29 cellular contexts compared by ENCODE assay signal in the genomic region with DNA sequence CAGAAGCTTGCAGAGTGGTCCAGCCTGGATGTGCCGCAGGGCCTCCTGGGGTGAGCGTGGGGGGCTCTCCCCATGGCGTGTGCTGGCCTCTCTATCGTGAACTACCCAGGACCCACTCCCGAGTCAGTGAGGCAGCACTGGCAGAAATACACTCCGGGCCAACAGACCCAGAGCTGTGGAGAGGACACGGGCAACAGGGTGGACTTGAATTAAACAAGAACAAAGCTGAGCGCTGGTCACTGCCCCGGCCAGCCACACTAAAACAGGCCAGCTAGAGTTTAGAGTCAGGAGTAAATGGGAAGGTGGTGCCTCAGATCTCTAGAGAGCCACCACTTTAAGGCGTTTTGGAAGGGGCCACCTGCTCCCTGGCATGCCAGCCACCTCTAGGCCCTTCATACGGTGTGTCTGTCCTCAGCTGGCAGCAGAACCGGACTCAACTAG.
A peak's percentile ranks its signal among the peaks of the same experiment; 100 is the strongest.
DNase-seq lines count a peak whose midpoint lies in the region; ATAC-seq and TF ChIP-seq lines count a peak whose summit lies in the region.
"Had no signal": no experiment of that assay in that cellular context is flagged by ENCODE, and none has a peak within 500 bp of the region (broad histone marks: within the 10 kb centered on the region; RNA-seq: fewer than 3 reads in every experiment).

No MANE protein-coding gene starts in this region.

- peak overlapping the region; percentile 37 for H2BK15ac ChIP-seq in neuronal stem cell (ENCODE audit: low read length)

- H3K79me1 ChIP-seq in neuronal stem cell (ENCODE audit: low read depth, low read length) = no peaks in the 10 kb centered on the region

- no peaks in the 10 kb centered on the region for H3K36me3 ChIP-seq in CD8-positive, alpha-beta memory T cell (ENCODE audit: insufficient read depth, low read length)
- no peaks in the 10 kb centered on the region for H3K36me3 ChIP-seq in neuronal stem cell (replicated peaks in 1 of 2; ENCODE audit: control insufficient read depth in 2 of 2, insufficient read depth in 2 of 2, low read length in 2 of 2)
- H3K36me3 ChIP-seq in esophagus muscularis mucosa = no peaks in the 10 kb centered on the region
- H3K36me3 ChIP-seq: BLaER1 treated with 17β-estradiol and CSF1 and Interleukin-3, amounts not matched to agents 10 nM and 100 nM; esophagus squamous epithelium; heart left ventricle had no signal

- peak overlapping the region; percentile 80 for H3K18ac ChIP-seq in neuronal stem cell (ENCODE audit: low read length)

- WGBS in neuronal stem cell (ENCODE audit: extremely low coverage in 2 of 2, insufficient read length in 2 of 2, insufficient replicate concordance in 1 of 2), 2 donors = no CpG with 5 or more reads among the region's 12 CpGs
- WGBS in esophagus muscularis mucosa = 89% methylated on average over 3 of the region's 12 CpGs

- H3K36me3 Mint-ChIP-seq in CD4-positive, alpha-beta T cell (ENCODE audit: low read depth) = peaks cover 5% of the 10 kb centered on the region
- H3K36me3 Mint-ChIP-seq in CD8-positive, alpha-beta memory T cell = peaks cover 0 to 26% (median 5%) of the 10 kb centered on the region in 3 donors
- H3K36me3 Mint-ChIP-seq: mesothelial cell of epicardium had no signal

- H3K4me3 ChIP-seq in CD8-positive, alpha-beta memory T cell (ENCODE audit: low read length) = no peak overlapping the region
- H3K4me3 ChIP-seq in coronary artery = no peak overlapping the region
- no peak overlapping the region for H3K4me3 ChIP-seq in neuronal stem cell (ENCODE audit: low read length in 2 of 2)
- H3K4me3 ChIP-seq in esophagus muscularis mucosa = no peak overlapping the region
- H3K4me3 ChIP-seq: BLaER1 treated with 17β-estradiol and CSF1 and Interleukin-3, amounts not matched to agents 10 nM and 100 nM; esophagus squamous epithelium; heart left ventricle had no signal

- peaks cover 49% of the 10 kb centered on the region for H3K4me1 Mint-ChIP-seq in CD4-positive, alpha-beta T cell (ENCODE audit: low read depth)
- peaks cover 60 to 91% (median 63%) of the 10 kb centered on the region in 3 donors for H3K4me1 Mint-ChIP-seq in CD8-positive, alpha-beta memory T cell
- H3K4me1 Mint-ChIP-seq: mesothelial cell of epicardium had no signal

- no peak overlapping the region for H2BK120ac ChIP-seq in neuronal stem cell (ENCODE audit: low read depth, low read length)

- H3K27me3 ChIP-seq in CD4-positive, alpha-beta T cell (ENCODE audit: control insufficient read depth, insufficient read depth, low read length) = no peaks in the 10 kb centered on the region
- H3K27me3 ChIP-seq in CD8-positive, alpha-beta memory T cell (ENCODE audit: insufficient read depth, low read length, poor library complexity, severe bottlenecking) = no peaks in the 10 kb centered on the region
- H3K27me3 ChIP-seq in neuronal stem cell (ENCODE audit: control insufficient read depth in 3 of 3, insufficient read depth in 3 of 3, low read depth in 1 of 3, low read length in 3 of 3) (peaks cover 4 to 29% (median 14%) of the 10 kb centered on the region in 3 experiments), esophagus muscularis mucosa (peaks cover 0 to 19% (median 8%) of the 10 kb centered on the region in 4 donors)
- H3K27me3 ChIP-seq: BLaER1 treated with 17β-estradiol and CSF1 and Interleukin-3, amounts not matched to agents 10 nM and 100 nM had no signal

- intact Hi-C loops in CD4-positive, alpha-beta T cell (cut with DNase I, micrococcal nuclease) = no loop called here
- intact Hi-C loops in esophagus muscularis mucosa (cut with DNase I) = no loop called here

- no peak for TF ChIP-seq EP300 in esophagus muscularis mucosa (IDR thresholded peaks at IDR 0.05)

- H2BK12ac ChIP-seq in neuronal stem cell (ENCODE audit: low read length) = no peak overlapping the region

- H3K9ac ChIP-seq in neuronal stem cell (ENCODE audit: low read depth, low read length, poor library complexity) = peak overlapping the region; percentile 21
- H3K9ac ChIP-seq: BLaER1 treated with 17β-estradiol and CSF1 and Interleukin-3, amounts not matched to agents 10 nM and 100 nM had no signal

- TF ChIP-seq CTCF in CD4-positive, alpha-beta T cell (IDR thresholded peaks at IDR 0.05) = no peak
- TF ChIP-seq CTCF in coronary artery (IDR thresholded peaks at IDR 0.05) = no peak
- no peak for TF ChIP-seq CTCF in esophagus muscularis mucosa (IDR thresholded peaks at IDR 0.05)

- H3K4ac ChIP-seq in neuronal stem cell (ENCODE audit: low read length) = no peak overlapping the region

- no peak for TF ChIP-seq POLR2A in esophagus muscularis mucosa (IDR thresholded peaks at IDR 0.05; ENCODE audit: low read depth)

- no peak overlapping the region for H2AFZ ChIP-seq in neuronal stem cell (ENCODE audit: low read length)

- POLR2A ChIA-PET in CD4-positive, alpha-beta T cell (lab: Charles Lee) = interaction anchor here (1.6 to 8.7 kb wide), 2 partner anchors 9 to 41 kb away, joined by 4 to 105 read pairs; no protein-coding TSS in a partner anchor
- POLR2A ChIA-PET in CD8-positive, alpha-beta memory T cell (lab: Charles Lee) = interaction anchor here (0.5 to 1.5 kb wide), 4 partner anchors 38 to 489 kb away, joined by 4 to 7 read pairs (median 4); no protein-coding TSS in a partner anchor

- DNase-seq in CD4-positive, alpha-beta T cell = no peak
- DNase-seq in CD8-positive, alpha-beta memory T cell = no peak
- peak; percentile 58 for DNase-seq in coronary artery (ENCODE audit: low spot score)
- DNase-seq in neuronal stem cell (ENCODE audit: low spot score) = no peak
- no peak for DNase-seq in esophagus muscularis mucosa (ENCODE audit: extremely low spot score)
- no peak for DNase-seq in superior temporal gyrus (ENCODE audit: extremely low spot score)
- DNase-seq in T-helper 9 cell = no peak
- DNase-seq: activated CD4-positive, alpha-beta memory T cell treated with anti-CD3 and anti-CD28 coated beads for 36 hours; activated CD4-positive, alpha-beta T cell treated with anti-CD3 and anti-CD28 coated beads for 1 hour; activated gamma-delta T cell treated with Interleukin-2 at 50 U/mL for 16 hours; Calu3; caudate nucleus; dermis blood vessel endothelial cell; DMS79 treated with DMSO at 0.1 percent for 48 hours; esophagus squamous epithelium; foreskin melanocyte; GF-D8; heart left ventricle; NCI-H1092 treated with DMSO at 0.1 percent for 48 hours; NCI-H187; NCI-H2171; NCI-H510A treated with DMSO at 0.1 percent for 48 hours; RPMI8226; stimulated activated CD4-positive, alpha-beta T cell treated with anti-CD3 and anti-CD28 coated beads, Interleukin-15, amount 100 ng/mL, for 24 hours; stimulated activated CD4-positive, alpha-beta T cell treated with anti-CD3 and anti-CD28 coated beads, Interleukin-4, amount 100 ng/mL, for 4 hours had no signal

- no peak overlapping the region for H3K23ac ChIP-seq in neuronal stem cell (ENCODE audit: low read depth, low read length, poor library complexity)

- no peak overlapping the region for H3K27ac ChIP-seq in CD4-positive, alpha-beta T cell (ENCODE audit: low read depth, low read length)
- H3K27ac ChIP-seq in CD8-positive, alpha-beta memory T cell (ENCODE audit: low read depth, low read length) = no peak overlapping the region
- H3K27ac ChIP-seq in coronary artery = no peak overlapping the region
- no peak overlapping the region for H3K27ac ChIP-seq in neuronal stem cell (replicated peaks; ENCODE audit: low read length)
- H3K27ac ChIP-seq in esophagus muscularis mucosa (replicated peaks in 1 of 4) = no peak overlapping the region
- H3K27ac ChIP-seq: BLaER1 treated with 17β-estradiol and CSF1 and Interleukin-3, amounts not matched to agents 10 nM and 100 nM; esophagus squamous epithelium; heart left ventricle had no signal

- H4K8ac ChIP-seq in neuronal stem cell (ENCODE audit: low read depth, low read length) = no peak overlapping the region

- H3K27ac Mint-ChIP-seq in CD4-positive, alpha-beta T cell = peak overlapping the region; percentile 62
- H3K27ac Mint-ChIP-seq in CD8-positive, alpha-beta memory T cell = peak overlapping the region in 7 of 8 donors; percentile 14 to 89 (median 62)
- H3K27ac Mint-ChIP-seq: activated CD4-positive, alpha-beta memory T cell treated with anti-CD3 and anti-CD28 coated beads for 36 hours; mesothelial cell of epicardium had no signal

- no peak overlapping the region for H4K91ac ChIP-seq in neuronal stem cell (ENCODE audit: low read depth, low read length, poor library complexity)

- no peak for ATAC-seq in CD4-positive, alpha-beta T cell (ENCODE audit: poor library complexity)
- ATAC-seq in HG03342 (IDR thresholded peaks at IDR 0.05; ENCODE audit: unreplicated experiment) = no peak
- ATAC-seq: HCT116, heart left ventricle had no signal

- H2BK5ac ChIP-seq in neuronal stem cell (ENCODE audit: low read length) = no peak overlapping the region

- no peak overlapping the region for H3K4me3 Mint-ChIP-seq in CD4-positive, alpha-beta T cell
- H3K4me3 Mint-ChIP-seq in CD8-positive, alpha-beta memory T cell = no peak overlapping the region
- H3K4me3 Mint-ChIP-seq: activated CD4-positive, alpha-beta memory T cell treated with anti-CD3 and anti-CD28 coated beads for 36 hours; mesothelial cell of epicardium had no signal

- no peaks in the 10 kb centered on the region for H3K27me3 Mint-ChIP-seq in CD4-positive, alpha-beta T cell
- peaks cover 0 to 2% of the 10 kb centered on the region in 2 donors for H3K27me3 Mint-ChIP-seq in CD8-positive, alpha-beta memory T cell

- H3K4me2 ChIP-seq in neuronal stem cell (ENCODE audit: insufficient read depth, low read length, poor library complexity, severe bottlenecking) = no peak overlapping the region
- H3K4me2 ChIP-seq: BLaER1 treated with 17β-estradiol and CSF1 and Interleukin-3, amounts not matched to agents 10 nM and 100 nM had no signal

- H3K9me3 Mint-ChIP-seq in CD4-positive, alpha-beta T cell = no peaks in the 10 kb centered on the region
- H3K9me3 Mint-ChIP-seq in CD8-positive, alpha-beta memory T cell = no peaks in the 10 kb centered on the region

- H3K14ac ChIP-seq in neuronal stem cell (ENCODE audit: low read length) = no peak overlapping the region

- H3K9me3 ChIP-seq in CD4-positive, alpha-beta T cell (ENCODE audit: control insufficient read depth, low read length) = no peaks in the 10 kb centered on the region
- no peaks in the 10 kb centered on the region for H3K9me3 ChIP-seq in CD8-positive, alpha-beta memory T cell (ENCODE audit: low read length)
- H3K9me3 ChIP-seq in neuronal stem cell (replicated peaks in 1 of 2; ENCODE audit: control insufficient read depth in 2 of 2, insufficient read depth in 1 of 2, low read depth in 1 of 2, low read length in 2 of 2) = peaks cover 0 to 5% of the 10 kb centered on the region in 2 donors
- no peaks in the 10 kb centered on the region for H3K9me3 ChIP-seq in esophagus muscularis mucosa
- H3K9me3 ChIP-seq: BLaER1 treated with 17β-estradiol and CSF1 and Interleukin-3, amounts not matched to agents 10 nM and 100 nM; esophagus squamous epithelium; heart left ventricle had no signal

- CTCF ChIA-PET in CD4-positive, alpha-beta T cell (lab: Charles Lee) = interaction anchor here (0.7 to 1.9 kb wide), 2 partner anchors 44 to 279 kb away, joined by 3 to 5 read pairs; no protein-coding TSS in a partner anchor
- CTCF ChIA-PET in CD8-positive, alpha-beta memory T cell (lab: Charles Lee) = interaction anchor here (1.3 to 1.6 kb wide), 2 partner anchors 10 to 113 kb away, joined by 3 to 5 read pairs; no protein-coding TSS in a partner anchor

- peaks cover 37% of the 10 kb centered on the region for H3K4me1 ChIP-seq in CD8-positive, alpha-beta memory T cell (ENCODE audit: insufficient read depth, low read length)
- H3K4me1 ChIP-seq in neuronal stem cell (ENCODE audit: control insufficient read depth in 2 of 2, insufficient read depth in 1 of 2, low read depth in 1 of 2, low read length in 2 of 2) (no peaks in the 10 kb centered on the region), esophagus muscularis mucosa (peaks cover 0 to 10% (median 3%) of the 10 kb centered on the region in 4 donors)

- H2AK5ac ChIP-seq in neuronal stem cell (ENCODE audit: low read depth, low read length) = peak overlapping the region; percentile 43
